Comparison of ENCODE assay signal across 11 cellular contexts in the genomic region with DNA sequence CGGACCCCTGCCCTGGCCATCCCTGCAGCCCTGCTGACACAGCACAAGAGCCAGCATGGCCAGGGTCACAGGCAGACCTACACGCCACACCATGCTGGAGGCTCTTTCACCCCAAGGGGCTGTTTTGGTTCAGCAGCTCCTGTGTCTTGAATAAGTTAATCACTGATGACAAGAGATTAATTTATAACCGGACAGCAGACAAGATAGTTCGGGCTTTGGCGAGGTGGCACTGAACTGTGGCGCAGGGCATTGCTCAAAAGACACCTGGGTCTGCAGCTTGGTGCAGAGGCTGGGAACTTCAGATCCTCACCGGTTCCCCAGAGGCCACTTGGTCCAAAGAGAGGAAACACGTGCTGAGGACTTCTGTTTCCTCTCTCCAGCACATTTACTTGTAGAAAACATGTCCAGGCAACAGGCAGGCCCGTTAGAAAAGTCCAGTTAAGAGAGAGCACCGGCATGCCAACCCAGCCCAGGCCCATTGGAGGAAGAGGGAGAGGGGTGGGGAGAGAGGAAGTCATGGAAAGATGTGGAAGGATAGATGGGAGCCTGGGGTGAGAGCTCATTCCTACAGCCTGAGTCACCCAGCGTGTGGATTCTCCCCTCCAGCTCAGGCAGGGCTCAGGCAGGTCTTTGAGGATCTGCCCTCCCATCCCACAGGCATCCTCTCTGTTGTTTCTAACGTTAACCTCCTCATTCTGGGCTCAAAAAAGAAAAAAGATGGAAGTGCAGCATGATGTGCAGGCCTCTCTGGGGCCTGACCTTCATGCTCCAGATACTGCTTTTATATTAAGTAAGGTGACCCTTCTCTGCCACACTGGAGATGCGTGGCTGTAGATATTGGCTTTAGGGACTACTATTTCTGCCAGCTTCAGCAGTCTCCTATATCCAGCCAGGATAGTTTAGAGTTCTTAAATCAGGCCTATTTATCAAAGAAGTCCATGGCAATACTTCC.
DNase-seq lines count a peak whose midpoint lies in the region; ATAC-seq, FAIRE-seq and TF ChIP-seq lines count a peak whose summit lies in the region.
"Had no signal": no experiment of that assay in that cellular context is flagged by ENCODE, and none has a peak within 500 bp of the region (broad histone marks: within the 10 kb centered on the region; RNA-seq: fewer than 3 reads in every experiment).

No MANE protein-coding gene starts in this region.

- no peak overlapping the region for H3K4me3 ChIP-seq in MG63
- H3K4me3 ChIP-seq in endothelial cell of umbilical vein (replicated peaks in 1 of 3; ENCODE audit: insufficient read depth in 1 of 3, low read depth in 1 of 3, low read length in 3 of 3), result no peak overlapping the region

- H2AFZ ChIP-seq in endothelial cell of umbilical vein (ENCODE audit: low read depth, low read length), result peak overlapping the region; percentile 79

- no peak overlapping the region for H3K9ac ChIP-seq in endothelial cell of umbilical vein (replicated peaks; ENCODE audit: extremely low read depth, insufficient read depth, low read length)

- H4K20me1 ChIP-seq in endothelial cell of umbilical vein (replicated peaks; ENCODE audit: control insufficient read depth, extremely low read depth, insufficient read depth, low read length), result no peaks in the 10 kb centered on the region

- intact Hi-C loops in endothelial cell of umbilical vein (cut with micrococcal nuclease), result no loop called here

- peak overlapping the region; percentile 15 for H3K27ac ChIP-seq in endothelial cell of umbilical vein (ENCODE audit: insufficient read depth, low read depth, low read length)

- H3K4me1 ChIP-seq in endothelial cell of umbilical vein (ENCODE audit: control insufficient read depth, extremely low read depth, insufficient read depth, low read length), result peaks cover 27% of the 10 kb centered on the region

- CTCF ChIA-PET in endothelial cell of umbilical vein (lab: Charles Lee), result interaction anchor here (0.7 to 2.7 kb wide), 4 partner anchors 9 to 54 kb away, joined by 3 to 14 read pairs (median 4); no protein-coding TSS in a partner anchor

- no peaks in the 10 kb centered on the region for H3K9me1 ChIP-seq in endothelial cell of umbilical vein (replicated peaks; ENCODE audit: control insufficient read depth, extremely low read depth, insufficient read depth, low read length)

- TF ChIP-seq POLR2A in GM19193 (IDR thresholded peaks at IDR 0.05; ENCODE audit: extremely low read depth, insufficient read depth, insufficient read length) (peak; percentile 25), endothelial cell of umbilical vein (IDR thresholded peaks at IDR 0.05; ENCODE audit: low read depth, low read length) (peak; percentile 43)

- H3K79me2 ChIP-seq in endothelial cell of umbilical vein (ENCODE audit: control insufficient read depth, insufficient read depth, low read length), result no peaks in the 10 kb centered on the region

- DNase-seq in MG63 (peak; percentile 86), endothelial cell of umbilical vein (ENCODE audit: low read depth, low spot score) (peak; percentile 92), pulmonary artery endothelial cell (ENCODE audit: low read depth, low spot score) (peak; percentile 78), hippocampal formation (lab: John Stamatoyannopoulos, UW) (no peak), NCI-H2107 treated with DMSO at 0.1 percent for 48 hours (lab: John Stamatoyannopoulos, UW; ENCODE audit: unreplicated experiment) (no peak), cerebellar cortex (ENCODE audit: low spot score) (no peak)
- DNase-seq: activated naive CD4-positive, alpha-beta T cell; left cardiac atrium; NK-92 treated with Interleukin-12 subunit alpha and Interleukin-12 subunit beta, amount 100 ng/mL, for 24 hours had no signal

- FAIRE-seq in endothelial cell of umbilical vein (lab: Jason Lieb, UNC), result no peak

- ATAC-seq in HG03432 (IDR thresholded peaks at IDR 0.05; ENCODE audit: unreplicated experiment), result no peak

- dilution Hi-C loops in endothelial cell of umbilical vein (cut with MboI; ENCODE audit: extremely low pct_ligation_motif_present, low sequenced_read_pairs), result no loop called here

- H3K9me3 ChIP-seq in MG63 (no peaks in the 10 kb centered on the region), endothelial cell of umbilical vein (replicated peaks; ENCODE audit: control insufficient read depth, insufficient read depth, low read length) (no peaks in the 10 kb centered on the region)

- H3K4me2 ChIP-seq in endothelial cell of umbilical vein (ENCODE audit: insufficient read depth, low read length), result no peak overlapping the region

- H3K36me3 ChIP-seq in MG63, result no peaks in the 10 kb centered on the region
- no peaks in the 10 kb centered on the region for H3K36me3 ChIP-seq in endothelial cell of umbilical vein (ENCODE audit: control insufficient read depth in 2 of 2, extremely low read depth in 1 of 2, insufficient read depth in 2 of 2, low read length in 2 of 2)

- no peaks in the 10 kb centered on the region for H3K27me3 ChIP-seq in MG63
- no peaks in the 10 kb centered on the region for H3K27me3 ChIP-seq in endothelial cell of umbilical vein (ENCODE audit: control insufficient read depth in 2 of 2, insufficient read depth in 2 of 2, low read length in 2 of 2)

- TF ChIP-seq CTCF in endothelial cell of umbilical vein (IDR thresholded peaks at IDR 0.05; ENCODE audit: extremely low read depth in 1 of 2, insufficient read depth in 1 of 2, low read depth in 1 of 2, low read length in 2 of 2), result no peak

- POLR2A ChIA-PET in endothelial cell of umbilical vein (lab: Charles Lee), result no interaction called here

- BruUV-seq in endothelial cell of umbilical vein (replicated peaks; lab: Mats Ljungman, UMichigan), result no TSS peak

TF ChIP-seq in endothelial cell of umbilical vein, 7 proteins besides CTCF, POLR2A, EP300 and RAD21:
- TF ChIP-seq EZH2 (IDR thresholded peaks at IDR 0.05; ENCODE audit: borderline replicate concordance, low read depth, low read length, severe bottlenecking) (no peak), MYC (IDR thresholded peaks at IDR 0.05; ENCODE audit: low read depth, low read length) (no peak), FOS (IDR thresholded peaks at IDR 0.05; ENCODE audit: borderline replicate concordance, insufficient read depth, low read length) (peak; percentile 78), MAX (IDR thresholded peaks at IDR 0.05; ENCODE audit: insufficient read depth, insufficient read length) (peak; percentile 80), JUN (IDR thresholded peaks at IDR 0.05; ENCODE audit: borderline replicate concordance, insufficient read depth, insufficient read length, low read depth) (peak; percentile 64), POLR2AphosphoS5 (IDR thresholded peaks at IDR 0.05; ENCODE audit: insufficient read depth, low read depth, low read length) (no peak), GATA2 (IDR thresholded peaks at IDR 0.05; ENCODE audit: insufficient read depth, insufficient read length, low read depth, low read length) (peak; percentile 64)

Comparison
In these comparisons a context has a peak if more than half of its experiments do, and no peak if none do; other contexts are left out.
1. DNase-seq: peak in MG63 (single experiment), endothelial cell of umbilical vein (single experiment) and pulmonary artery endothelial cell (single experiment); none in hippocampal formation (0 of 2), NCI-H2107 treated with DMSO at 0.1 percent for 48 hours (single experiment) and cerebellar cortex (single experiment).